Comparison of ENCODE assay signal across 18 cellular contexts in genomic region chr9:98150164-98150563, GRCh38. TPM values are rescaled to one million over a fixed set of nuclear protein-coding genes. Genes with fewer than 3 reads are reported as not detected.
DNase-seq lines count a peak whose midpoint lies in the region; ATAC-seq and TF ChIP-seq lines count a peak whose summit lies in the region.
"Had no signal": no experiment of that assay in that cellular context is flagged by ENCODE, and none has a peak within 500 bp of the region (broad histone marks: within the 10 kb centered on the region; RNA-seq: fewer than 3 reads in every experiment).

No MANE protein-coding gene starts in this region.

- peak overlapping the region; percentile 91 for H3K27ac Mint-ChIP-seq in WTC11
- H3K27ac Mint-ChIP-seq in stimulated activated memory B cell treated with anti-CD40 and anti-IgM and Interleukin-4, amounts not matched to agents 10 μg/mL and 1 μg/mL and 100 μg/mL, for 72 hours, result no peak overlapping the region
- no peak overlapping the region for H3K27ac Mint-ChIP-seq in activated CD8-positive, alpha-beta T cell treated with anti-CD3 and anti-CD28 coated beads, Interleukin-2, amount 10 ng/mL, durations not matched to agents 7 days and 5 days

- CTCF ChIA-PET in WTC11 (lab: Charles Lee), result no interaction called here
- CTCF ChIA-PET in activated CD8-positive, alpha-beta T cell treated with anti-CD3 and anti-CD28 coated beads, Interleukin-2, amount 10 ng/mL, durations not matched to agents 7 days and 5 days (lab: Charles Lee), result interaction anchor here (0.8 kb wide), 1 partner anchor 9 kb away, joined by 3 read pairs; no protein-coding TSS in a partner anchor

- peak; percentile 49 for DNase-seq in CD1c-positive myeloid dendritic cell (ENCODE audit: extremely low spot score)
- peak; percentile 4 for DNase-seq in DMS53 treated with DMSO at 0.1 percent for 48 hours (lab: John Stamatoyannopoulos, UW; ENCODE audit: unreplicated experiment)
- no peak for DNase-seq in WTC11 (ENCODE audit: low spot score)
- DNase-seq in lung (ENCODE audit: low spot score), result no peak
- no peak for DNase-seq in activated CD8-positive, alpha-beta T cell treated with anti-CD3 and anti-CD28 coated beads, Interleukin-2, amount 10 ng/mL, durations not matched to agents 7 days and 5 days
- DNase-seq in prostate gland (ENCODE audit: low spot score), result no peak
- no peak for DNase-seq in heart right ventricle
- DNase-seq: DND-41, GDM1, GM23248, Karpas-422, NCI-H1417, NCI-H2081, NCI-H2227 treated with DMSO at 0.1 percent for 48 hours, NCI-H524 treated with DMSO at 0.1 percent for 48 hours had no signal

- H3K27me3 ChIP-seq in lung (ENCODE audit: control insufficient read depth, insufficient read depth), result no peaks in the 10 kb centered on the region
- H3K27me3 ChIP-seq in prostate gland (replicated peaks; ENCODE audit: insufficient read depth), result no peaks in the 10 kb centered on the region
- no peaks in the 10 kb centered on the region for H3K27me3 ChIP-seq in heart right ventricle

- H3K27me3 Mint-ChIP-seq in WTC11 (ENCODE audit: low read depth), result no peaks in the 10 kb centered on the region
- no peaks in the 10 kb centered on the region for H3K27me3 Mint-ChIP-seq in stimulated activated memory B cell treated with anti-CD40 and anti-IgM and Interleukin-4, amounts not matched to agents 10 μg/mL and 1 μg/mL and 100 μg/mL, for 72 hours
- no peaks in the 10 kb centered on the region for H3K27me3 Mint-ChIP-seq in activated CD8-positive, alpha-beta T cell treated with anti-CD3 and anti-CD28 coated beads, Interleukin-2, amount 10 ng/mL, durations not matched to agents 7 days and 5 days (ENCODE audit: low read depth)

- no peaks in the 10 kb centered on the region for H3K9me3 ChIP-seq in lung (ENCODE audit: control insufficient read depth in 2 of 2, insufficient read depth in 1 of 2, low read length in 1 of 2)
- H3K9me3 ChIP-seq in prostate gland, result no peaks in the 10 kb centered on the region
- peaks cover 0 to 13% (median 0%) of the 10 kb centered on the region in 11 donors for H3K9me3 ChIP-seq in heart right ventricle
- H3K9me3 ChIP-seq: A549 had no signal

- no peak for TF ChIP-seq CTCF in WTC11 (IDR thresholded peaks at IDR 0.05)
- no peak for TF ChIP-seq CTCF in lung (IDR thresholded peaks at IDR 0.05; ENCODE audit: control extremely low read depth, extremely low read depth)
- TF ChIP-seq CTCF in prostate gland (IDR thresholded peaks at IDR 0.05), result no peak
- TF ChIP-seq CTCF in heart right ventricle (IDR thresholded peaks at IDR 0.05), result no peak

- no peak overlapping the region for H3K4me3 ChIP-seq in lung
- H3K4me3 ChIP-seq in prostate gland, result no peak overlapping the region
- H3K4me3 ChIP-seq in heart right ventricle, result no peak overlapping the region
- H3K4me3 ChIP-seq: A549, GM23248 had no signal

- no peaks in the 10 kb centered on the region for H3K9me3 Mint-ChIP-seq in WTC11
- H3K9me3 Mint-ChIP-seq in stimulated activated memory B cell treated with anti-CD40 and anti-IgM and Interleukin-4, amounts not matched to agents 10 μg/mL and 1 μg/mL and 100 μg/mL, for 72 hours, result no peaks in the 10 kb centered on the region
- H3K9me3 Mint-ChIP-seq in activated CD8-positive, alpha-beta T cell treated with anti-CD3 and anti-CD28 coated beads, Interleukin-2, amount 10 ng/mL, durations not matched to agents 7 days and 5 days (ENCODE audit: insufficient read depth), result no peaks in the 10 kb centered on the region

- H3K4me1 ChIP-seq in lung (ENCODE audit: control insufficient read depth in 2 of 2, insufficient read depth in 2 of 2, low read length in 2 of 2) (peaks cover 0 to 9% of the 10 kb centered on the region in 2 donors), prostate gland (replicated peaks) (peaks cover 11% of the 10 kb centered on the region), heart right ventricle (peaks cover 0 to 12% (median 0%) of the 10 kb centered on the region in 9 donors)

- no peaks in the 10 kb centered on the region for H3K4me1 Mint-ChIP-seq in WTC11
- H3K4me1 Mint-ChIP-seq in stimulated activated memory B cell treated with anti-CD40 and anti-IgM and Interleukin-4, amounts not matched to agents 10 μg/mL and 1 μg/mL and 100 μg/mL, for 72 hours, result peaks cover 24% of the 10 kb centered on the region
- peaks cover 3% of the 10 kb centered on the region for H3K4me1 Mint-ChIP-seq in activated CD8-positive, alpha-beta T cell treated with anti-CD3 and anti-CD28 coated beads, Interleukin-2, amount 10 ng/mL, durations not matched to agents 7 days and 5 days (ENCODE audit: low read depth)

- H3K27ac ChIP-seq in lung (ENCODE audit: low read depth in 1 of 2, low read length in 1 of 2) (peak overlapping the region in 1 of 2 donors; percentile 68), prostate gland (peak overlapping the region in 1 of 2 donors; percentile 17), heart right ventricle (no peak overlapping the region)
- H3K27ac ChIP-seq: A549, C4-2B, GM23248 had no signal

- peaks cover 24% of the 10 kb centered on the region for H3K36me3 Mint-ChIP-seq in WTC11
- H3K36me3 Mint-ChIP-seq in stimulated activated memory B cell treated with anti-CD40 and anti-IgM and Interleukin-4, amounts not matched to agents 10 μg/mL and 1 μg/mL and 100 μg/mL, for 72 hours, result no peaks in the 10 kb centered on the region
- no peaks in the 10 kb centered on the region for H3K36me3 Mint-ChIP-seq in activated CD8-positive, alpha-beta T cell treated with anti-CD3 and anti-CD28 coated beads, Interleukin-2, amount 10 ng/mL, durations not matched to agents 7 days and 5 days (ENCODE audit: low read depth)

- 65 to 83% methylated on average over 7 of the region's 7 CpGs for WGBS in lung, 2 donors
- 82% methylated on average over 7 of the region's 7 CpGs for WGBS in prostate gland
- 74 to 75% methylated on average over 7 of the region's 7 CpGs for WGBS in heart right ventricle, 2 donors

- H3K36me3 ChIP-seq in lung (ENCODE audit: control insufficient read depth in 2 of 2, insufficient read depth in 2 of 2, low read length in 2 of 2) (no peaks in the 10 kb centered on the region), prostate gland (no peaks in the 10 kb centered on the region), heart right ventricle (no peaks in the 10 kb centered on the region)

- ATAC-seq in WTC11 (no peak), lung (ENCODE audit: insufficient read depth, low FRiP score) (peak; percentile 50), heart right ventricle (no peak)
- no peak for ATAC-seq in stimulated activated memory B cell treated with anti-CD40 and anti-IgM and Interleukin-4, amounts not matched to agents 10 μg/mL and 1 μg/mL and 100 μg/mL, for 72 hours
- no peak for ATAC-seq in activated CD8-positive, alpha-beta T cell treated with anti-CD3 and anti-CD28 coated beads, Interleukin-2, amount 10 ng/mL, durations not matched to agents 7 days and 5 days
- ATAC-seq: A549 had no signal

- intact Hi-C loops in prostate gland (cut with DNase I), result no loop called here
- intact Hi-C loops in heart right ventricle (cut with DNase I), result loop anchor here in 1 of 10 donors (10.0 kb wide), 1 partner anchor 55 kb away; no protein-coding TSS in a partner anchor

- H3K4me3 Mint-ChIP-seq in WTC11, result no peak overlapping the region
- no peak overlapping the region for H3K4me3 Mint-ChIP-seq in stimulated activated memory B cell treated with anti-CD40 and anti-IgM and Interleukin-4, amounts not matched to agents 10 μg/mL and 1 μg/mL and 100 μg/mL, for 72 hours
- H3K4me3 Mint-ChIP-seq in activated CD8-positive, alpha-beta T cell treated with anti-CD3 and anti-CD28 coated beads, Interleukin-2, amount 10 ng/mL, durations not matched to agents 7 days and 5 days, result no peak overlapping the region

- POLR2A ChIA-PET in WTC11 (lab: Charles Lee), result no interaction called here
- POLR2A ChIA-PET in activated CD8-positive, alpha-beta T cell treated with anti-CD3 and anti-CD28 coated beads, Interleukin-2, amount 10 ng/mL, durations not matched to agents 7 days and 5 days (lab: Charles Lee), result no interaction called here

- TF ChIP-seq POLR2A in prostate gland (IDR thresholded peaks at IDR 0.05), result no peak

TF ChIP-seq in WTC11, 78 proteins besides CTCF, POLR2A, EP300 and RAD21 (continues in another document):
- no peak for TF ChIP-seq NR3C1 (CRISPR knock-in tag; conservative IDR thresholded peaks at IDR 0.05; ENCODE audit: low read depth)
- TF ChIP-seq ZNF396 (CRISPR knock-in tag; IDR thresholded peaks at IDR 0.05; ENCODE audit: borderline replicate concordance), result no peak
- no peak for TF ChIP-seq USF2 (CRISPR knock-in tag; IDR thresholded peaks at IDR 0.05)
- TF ChIP-seq ERG (CRISPR knock-in tag; IDR thresholded peaks at IDR 0.05), result no peak
- no peak for TF ChIP-seq ZNF263 (CRISPR knock-in tag; IDR thresholded peaks at IDR 0.05; ENCODE audit: low read depth)

RNA-seq across cellular contexts. Expression of gene TRIM14, which starts 31.1 kb away (rescaled TPM):
- total RNA-seq in WTC11 (2021) (11.9 to 18.4 TPM (median 18.2 TPM) in 3 replicates), lung (10 to 100 TPM in 1 of 2 donors, 1 to 10 TPM in 1; 5.0 to 42.7 TPM), prostate gland (10 to 100 TPM; 23.4 to 24.3 TPM), heart right ventricle (10 to 100 TPM in 1 of 10 donors, 1 to 10 TPM in 6, under 1 TPM in 3; 0.47 to 11.2 (median 1.8) TPM)
- polyA plus RNA-seq in lung (10 to 100 TPM in 1 of 2 donors, 1 to 10 TPM in 1; 6.5 to 17.7 TPM), heart right ventricle (1 to 10 TPM in 1 of 2 donors, under 1 TPM in 1; 0.88 to 1.7 TPM)
- total RNA-seq in activated CD8-positive, alpha-beta T cell treated with anti-CD3 and anti-CD28 coated beads, Interleukin-2, amount 10 ng/mL, durations not matched to agents 7 days and 5 days, result 10 to 100 TPM; 85.2 to 90.5 TPM

RNA-seq across cellular contexts. Expression of gene CORO2A, which starts 42.3 kb away (rescaled TPM):
- 32.5 to 37.0 TPM (median 35.9 TPM) in 3 replicates for total RNA-seq in WTC11 (2021)
- total RNA-seq in lung, result 10 to 100 TPM; 16.5 to 22.3 TPM
- 10 to 100 TPM in 1 of 2 donors, 1 to 10 TPM in 1; 6.8 to 13.0 TPM for polyA plus RNA-seq in lung
- total RNA-seq in activated CD8-positive, alpha-beta T cell treated with anti-CD3 and anti-CD28 coated beads, Interleukin-2, amount 10 ng/mL, durations not matched to agents 7 days and 5 days, result 1 to 10 TPM; 9.2 TPM
- 10 to 100 TPM; 31.2 to 45.3 TPM for total RNA-seq in prostate gland
- under 1 TPM; 0.06 to 0.90 (median 0.22) TPM for total RNA-seq in heart right ventricle
- polyA plus RNA-seq in heart right ventricle, result under 1 TPM; 0.22 to 0.42 TPM

Comparison
In these comparisons a context has a peak if more than half of its experiments do, and no peak if none do; other contexts are left out.
1. DNase-seq: peak in CD1c-positive myeloid dendritic cell (single experiment) and DMS53 treated with DMSO at 0.1 percent for 48 hours (single experiment); none in WTC11 (single experiment), lung (single experiment), activated CD8-positive, alpha-beta T cell treated with anti-CD3 and anti-CD28 coated beads, Interleukin-2, amount 10 ng/mL, durations not matched to agents 7 days and 5 days (single experiment), prostate gland (single experiment) and heart right ventricle (0 of 2).
2. RNA of gene CORO2A, which starts 42.3 kb away (total RNA-seq): 31.2 to 45.3 TPM in prostate gland, 32.5 to 37.0 TPM in WTC11, 16.5 to 22.3 TPM in lung and 9.2 TPM in activated CD8-positive, alpha-beta T cell treated with anti-CD3 and anti-CD28 coated beads, Interleukin-2, amount 10 ng/mL, durations not matched to agents 7 days and 5 days; 0.06 to 0.90 TPM in heart right ventricle; every median in the first group is over 4 times any median in the second.